In the genomic region with DNA sequence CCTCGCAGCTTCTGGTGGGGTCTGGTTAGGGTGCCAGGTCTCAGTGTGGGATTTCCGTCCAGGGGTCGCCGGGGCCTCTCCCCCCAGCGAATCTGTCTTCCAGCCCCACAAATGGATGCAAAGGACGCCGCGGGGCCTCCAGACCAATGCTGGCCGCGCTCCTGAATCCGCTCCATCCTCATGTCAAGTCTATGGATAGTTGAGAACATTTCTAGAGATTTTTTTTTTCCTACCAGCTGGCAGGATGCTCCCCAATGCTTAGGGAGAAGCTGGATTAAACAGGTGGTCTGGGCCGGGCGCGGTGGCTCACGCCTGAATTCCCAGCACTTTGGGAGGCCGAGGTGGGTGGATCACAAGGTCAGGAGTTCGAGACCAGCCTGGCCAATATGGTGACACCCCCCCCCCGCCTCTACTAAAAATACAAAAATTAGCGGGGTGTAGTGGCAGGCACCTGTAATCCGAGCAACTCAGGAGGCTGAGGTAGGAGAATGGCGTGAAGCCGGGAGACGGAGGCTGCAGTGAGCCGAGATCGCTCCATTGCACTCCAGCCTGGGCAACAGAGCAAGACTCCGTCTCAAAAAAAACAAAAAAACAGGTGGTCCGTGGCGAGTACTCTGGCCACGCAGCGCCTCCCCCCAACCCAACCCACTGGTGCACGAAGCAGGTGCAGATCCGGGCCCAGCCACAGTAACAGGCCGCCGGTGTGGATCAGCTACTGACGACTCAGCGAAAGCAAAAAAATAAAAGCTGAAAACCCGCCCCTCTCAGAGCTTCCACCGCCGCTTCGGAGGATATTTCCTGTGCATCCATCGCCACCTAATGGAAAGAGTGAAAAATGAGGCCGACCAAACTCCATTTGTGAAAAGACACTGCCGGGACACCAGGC, we compare ENCODE assay signal across 8 cellular contexts. TPM values are rescaled to one million over a fixed set of nuclear protein-coding genes. Genes with fewer than 3 reads are reported as not detected.
DNase-seq lines count a peak whose midpoint lies in the region; ATAC-seq and TF ChIP-seq lines count a peak whose summit lies in the region.

No MANE protein-coding gene starts in this region.

- H3K4me1 ChIP-seq in liver (ENCODE audit: control insufficient read depth in 4 of 4, insufficient read depth in 4 of 4, low read length in 3 of 4), result peaks cover 0 to 23% (median 15%) of the 10 kb centered on the region in 4 donors

- no peaks in the 10 kb centered on the region for H3K9me3 ChIP-seq in liver (ENCODE audit: control insufficient read depth in 4 of 4, low read length in 3 of 4)

- WGBS in liver, result 33% methylated on average over 43 of the region's 43 CpGs

- peak; percentile 95 to 96 for TF ChIP-seq RAD21 in liver (IDR thresholded peaks at IDR 0.05)

- DNase-seq in D341Med (ENCODE audit: low spot score) (peak; percentile 73), NCI-H526 treated with DMSO at 0.1 percent for 48 hours (lab: John Stamatoyannopoulos, UW) (peak; percentile 67), dermis microvascular lymphatic vessel endothelial cell (ENCODE audit: low read depth in 2 of 2) (peak; percentile 84 to 90)
- DNase-seq in activated CD4-positive, alpha-beta T cell treated with anti-CD3 and anti-CD28 coated beads, Interleukin-2, amount 50 U/mL, for 1 hour, result peak; percentile 75
- DNase-seq in stimulated activated CD4-positive, alpha-beta T cell treated with anti-CD3 and anti-CD28 coated beads, Interleukin-4, amount 100 ng/mL, for 24 hours, result peak; percentile 82

- peak overlapping the region; percentile 20 to 79 (median 29) for H3K4me3 ChIP-seq in liver (ENCODE audit: low read depth in 1 of 3, low read length in 3 of 3)

- no peaks in the 10 kb centered on the region for H3K36me3 ChIP-seq in liver (ENCODE audit: control insufficient read depth in 4 of 4, insufficient read depth in 3 of 4, low read depth in 1 of 4, low read length in 3 of 4)

- peak overlapping the region in 1 of 2 donors; percentile 36 for H3K9ac ChIP-seq in liver (ENCODE audit: low read depth in 1 of 2, low read length in 2 of 2)

- H3K27ac ChIP-seq in liver (ENCODE audit: low read depth in 1 of 2, low read length in 2 of 2), result peak overlapping the region; percentile 62 to 66

- no peaks in the 10 kb centered on the region for H3K27me3 ChIP-seq in liver (ENCODE audit: control insufficient read depth in 4 of 4, insufficient read depth in 4 of 4, low read length in 3 of 4)

- ATAC-seq in HG03354 (IDR thresholded peaks at IDR 0.05; ENCODE audit: poor library complexity, severe bottlenecking, unreplicated experiment) (peak; percentile 64), GM21367 (IDR thresholded peaks at IDR 0.05; ENCODE audit: unreplicated experiment) (no peak)

- TF ChIP-seq CTCF in liver (IDR thresholded peaks at IDR 0.05; ENCODE audit: low read depth, low read length, missing input control), result peak; percentile 87

TF ChIP-seq in liver, 16 proteins besides CTCF, POLR2A, EP300 and RAD21:
- TF ChIP-seq EGR1 (IDR thresholded peaks at IDR 0.05; ENCODE audit: low read depth in 2 of 2) (no peak), GABPA (IDR thresholded peaks at IDR 0.05 in 1 of 2, conservative IDR thresholded peaks at IDR 0.05 in 1 of 2) (no peak), RXRA (IDR thresholded peaks at IDR 0.05) (peak in 1 of 2 donors; percentile 12)

RNA-seq across cellular contexts. Expression of a gene that starts 1.1 kb away (rescaled TPM):
- 91.7 and 163 TPM in 2 replicates for total RNA-seq in dermis microvascular lymphatic vessel endothelial cell
- 1 to 10 TPM; 2.3 to 4.2 TPM for total RNA-seq in liver
- polyA plus RNA-seq in liver, result 1 to 10 TPM; 2.5 to 4.5 TPM

RNA-seq across cellular contexts. Expression of a gene that starts 16.3 kb away (rescaled TPM):
- total RNA-seq in dermis microvascular lymphatic vessel endothelial cell (14.0 and 15.6 TPM in 2 replicates), liver (1 to 10 TPM; 4.4 to 5.0 TPM)
- polyA plus RNA-seq in liver, result 1 to 10 TPM; 4.4 to 4.7 TPM

Comparison
In these comparisons a context has a peak if more than half of its experiments do, and no peak if none do; other contexts are left out.
1. RNA of a gene that starts 1.1 kb away (total RNA-seq): 91.7 to 163 TPM in dermis microvascular lymphatic vessel endothelial cell; 2.3 to 4.2 TPM in liver; every median in the first group is over 10 times any median in the second.
2. Peak in every context shown above with its lines, with median percentiles within 50 percentile points of each other: DNase-seq.